ENCODE assay signal across 14 cellular contexts in genomic region chr12:110105961-110106540, GRCh38.
"Had no signal": no experiment of that assay in that cellular context is flagged by ENCODE, and none has a peak within 500 bp of the region (broad histone marks: within the 10 kb centered on the region; RNA-seq: fewer than 3 reads in every experiment).

No MANE protein-coding gene starts in this region.

- H3K36me3 ChIP-seq: breast epithelium, thyroid gland had no signal

- ATAC-seq: activated CD4-positive, alpha-beta T cell treated with anti-CD3 and anti-CD28 coated beads for 36 hours; psoas muscle; sciatic nerve had no signal

- H3K27me3 ChIP-seq: breast epithelium, thyroid gland had no signal

- H3K4me3 ChIP-seq: breast epithelium, psoas muscle, thyroid gland had no signal

- H3K9me3 ChIP-seq: breast epithelium, psoas muscle, thyroid gland had no signal

- DNase-seq: activated CD4-positive, alpha-beta memory T cell treated with anti-CD3 and anti-CD28 coated beads, Interleukin-2, amount 10 ng/mL, durations not matched to agents 7 days and 5 days; activated CD4-positive, alpha-beta T cell treated with anti-CD3 and anti-CD28 coated beads for 36 hours; activated naive CD4-positive, alpha-beta T cell treated with anti-CD3 and anti-CD28 coated beads, Interleukin-2, amount 10 ng/mL, durations not matched to agents 7 days and 5 days; activated T-cell treated with anti-CD3 and anti-CD28 coated beads, Interleukin-2, amount 50 U/mL, for 24 hours; amniotic stem cell; erythroblast; hippocampal formation; mesendoderm; psoas muscle; stimulated activated CD4-positive, alpha-beta T cell treated with anti-CD3 and anti-CD28 coated beads, Interleukin-2, amount 100 ng/mL, for 24 hours; T-helper 2 cell; thyroid gland had no signal

- H3K27ac ChIP-seq: psoas muscle, thyroid gland had no signal
